In genomic region chr3:113557374-113557773, GRCh38 we compare ENCODE assay signal across 13 cellular contexts. TPM values are rescaled to one million over a fixed set of nuclear protein-coding genes. Genes with fewer than 3 reads are reported as not detected.
DNase-seq lines count a peak whose midpoint lies in the region; ATAC-seq and TF ChIP-seq lines count a peak whose summit lies in the region.
"Had no signal": no experiment of that assay in that cellular context is flagged by ENCODE, and none has a peak within 500 bp of the region (broad histone marks: within the 10 kb centered on the region; RNA-seq: fewer than 3 reads in every experiment).

No MANE protein-coding gene starts in this region.

- no peak overlapping the region for H2AFZ ChIP-seq in neural progenitor cell (replicated peaks)

- CTCF ChIA-PET in CD8-positive, alpha-beta memory T cell (lab: Charles Lee), result interaction anchor here (1.4 to 2.1 kb wide), 3 partner anchors 10 to 60 kb away, joined by 4 to 5 read pairs (median 4); no protein-coding TSS in a partner anchor

- no peak overlapping the region for H3K4me3 ChIP-seq in CD8-positive, alpha-beta memory T cell (ENCODE audit: low read length)
- H3K4me3 ChIP-seq in brain microvascular endothelial cell (ENCODE audit: low read depth, low read length) (no peak overlapping the region), neural progenitor cell (no peak overlapping the region), lower lobe of right lung (no peak overlapping the region)
- H3K4me3 ChIP-seq: stomach had no signal

- ATAC-seq in lower lobe of right lung, result no peak
- no peak for ATAC-seq in HG03354 (IDR thresholded peaks at IDR 0.05; ENCODE audit: poor library complexity, severe bottlenecking, unreplicated experiment)

- TF ChIP-seq CTCF in brain microvascular endothelial cell (IDR thresholded peaks at IDR 0.05; ENCODE audit: low read depth, low read length, missing control alignments) (peak; percentile 59), neural progenitor cell (IDR thresholded peaks at IDR 0.05) (no peak), lower lobe of right lung (IDR thresholded peaks at IDR 0.05) (no peak)

- no peak overlapping the region for H3K27ac ChIP-seq in CD8-positive, alpha-beta memory T cell (ENCODE audit: low read depth, low read length)
- H3K27ac ChIP-seq in brain microvascular endothelial cell (no peak overlapping the region), neural progenitor cell (no peak overlapping the region), lower lobe of right lung (no peak overlapping the region)
- H3K27ac ChIP-seq: KMS-11 had no signal

- H3K4me3 Mint-ChIP-seq in CD8-positive, alpha-beta memory T cell, result no peak overlapping the region
- H3K4me3 Mint-ChIP-seq in neural progenitor cell, result no peak overlapping the region

- H3K9me3 Mint-ChIP-seq in CD8-positive, alpha-beta memory T cell, result no peaks in the 10 kb centered on the region
- no peaks in the 10 kb centered on the region for H3K9me3 Mint-ChIP-seq in neural progenitor cell

- H3K9ac ChIP-seq in neural progenitor cell, result no peak overlapping the region
- H3K9ac ChIP-seq: KMS-11 had no signal

- no peaks in the 10 kb centered on the region for H3K79me2 ChIP-seq in neural progenitor cell (ENCODE audit: low read depth)

- in situ Hi-C loops in brain microvascular endothelial cell (cut with HindIII; ENCODE audit: low pct_ligation_motif_present, low sequenced_read_pairs), result no loop called here

- H3K4me1 Mint-ChIP-seq in CD8-positive, alpha-beta memory T cell, result peaks cover 52 to 85% (median 79%) of the 10 kb centered on the region in 3 donors
- peaks cover 16% of the 10 kb centered on the region for H3K4me1 Mint-ChIP-seq in neural progenitor cell

- DNase-seq in CD8-positive, alpha-beta memory T cell, result no peak
- DNase-seq in HT1080 (ENCODE audit: low read depth) (peak; percentile 93), brain microvascular endothelial cell (peak; percentile 58), kidney tubule cell (ENCODE audit: low spot score) (peak; percentile 88), neural progenitor cell (ENCODE audit: low spot score) (no peak), lower lobe of right lung (no peak), middle frontal gyrus (ENCODE audit: extremely low spot score, low spot score) (no peak)
- DNase-seq: activated CD4-positive, CD25-positive, alpha-beta regulatory T cell treated with anti-CD3 and anti-CD28 coated beads, Interleukin-2, amount 50 U/mL, for 72 hours; activated naive CD4-positive, alpha-beta T cell; SHP77 treated with DMSO at 0.1 percent for 48 hours; stomach had no signal

- no peaks in the 10 kb centered on the region for H3K27me3 ChIP-seq in CD8-positive, alpha-beta memory T cell (ENCODE audit: insufficient read depth, low read length, poor library complexity, severe bottlenecking)
- no peaks in the 10 kb centered on the region for H3K27me3 ChIP-seq in brain microvascular endothelial cell (replicated peaks)
- no peaks in the 10 kb centered on the region for H3K27me3 ChIP-seq in neural progenitor cell
- no peaks in the 10 kb centered on the region for H3K27me3 ChIP-seq in lower lobe of right lung (ENCODE audit: low read depth)
- H3K27me3 ChIP-seq: stomach had no signal

- H3F3A ChIP-seq in neural progenitor cell (ENCODE audit: low read depth), result no peaks in the 10 kb centered on the region

- no peaks in the 10 kb centered on the region for H4K20me1 ChIP-seq in neural progenitor cell (ENCODE audit: low read depth)

- intact Hi-C loops in lower lobe of right lung (cut with DNase I), result no loop called here

- POLR2A ChIA-PET in CD8-positive, alpha-beta memory T cell (lab: Charles Lee), result no interaction called here

- no peak overlapping the region for H3K4me2 ChIP-seq in neural progenitor cell
- H3K4me2 ChIP-seq: KMS-11 had no signal

- peaks cover 33% of the 10 kb centered on the region for H3K4me1 ChIP-seq in CD8-positive, alpha-beta memory T cell (ENCODE audit: insufficient read depth, low read length)
- no peaks in the 10 kb centered on the region for H3K4me1 ChIP-seq in neural progenitor cell
- H3K4me1 ChIP-seq in lower lobe of right lung, result no peaks in the 10 kb centered on the region

- H3K36me3 Mint-ChIP-seq in CD8-positive, alpha-beta memory T cell, result peaks cover 0 to 26% (median 6%) of the 10 kb centered on the region in 3 donors
- no peaks in the 10 kb centered on the region for H3K36me3 Mint-ChIP-seq in neural progenitor cell

- H3K9me3 ChIP-seq in CD8-positive, alpha-beta memory T cell (ENCODE audit: low read length), result no peaks in the 10 kb centered on the region
- no peaks in the 10 kb centered on the region for H3K9me3 ChIP-seq in neural progenitor cell (ENCODE audit: low read depth)
- H3K9me3 ChIP-seq in lower lobe of right lung, result no peaks in the 10 kb centered on the region
- H3K9me3 ChIP-seq: stomach had no signal

- H3K36me3 ChIP-seq in CD8-positive, alpha-beta memory T cell (ENCODE audit: insufficient read depth, low read length), result no peaks in the 10 kb centered on the region
- H3K36me3 ChIP-seq in brain microvascular endothelial cell (replicated peaks) (no peaks in the 10 kb centered on the region), neural progenitor cell (no peaks in the 10 kb centered on the region), lower lobe of right lung (no peaks in the 10 kb centered on the region)
- H3K36me3 ChIP-seq: stomach had no signal

- no peaks in the 10 kb centered on the region for H3K27me3 Mint-ChIP-seq in CD8-positive, alpha-beta memory T cell
- H3K27me3 Mint-ChIP-seq in neural progenitor cell (ENCODE audit: insufficient read depth, low read depth), result peaks cover 5% of the 10 kb centered on the region

- peak overlapping the region in 6 of 8 donors; percentile 1 to 89 (median 63) for H3K27ac Mint-ChIP-seq in CD8-positive, alpha-beta memory T cell
- no peak overlapping the region for H3K27ac Mint-ChIP-seq in neural progenitor cell

RNA-seq across cellular contexts. Expression of gene SIDT1, which starts 25.0 kb away (rescaled TPM):
- 10 to 100 TPM; 14.8 to 16.6 TPM for total RNA-seq in CD8-positive, alpha-beta memory T cell
- polyA plus RNA-seq in CD8-positive, alpha-beta memory T cell, result 23.9 TPM
- total RNA-seq in HT1080 (2014; rRNA removed; shearing (Covaris generic)), result 0.02 and 0.07 TPM in 2 replicates
- 0.03 and 0.06 TPM in 2 replicates for polyA plus RNA-seq in HT1080 (2015; cell fraction: cytosol; rRNA removed)
- 0.07 TPM in 1 of 2 replicates, not detected in the other for polyA plus RNA-seq in HT1080 (2015; cell fraction: nucleus; rRNA removed)
- total RNA-seq in neural progenitor cell (ENCODE audit: low replicate concordance) (not detected in 2 replicates), lower lobe of right lung (5.3 TPM)

RNA-seq across cellular contexts. Expression of gene SPICE1, which starts 42.4 kb away (rescaled TPM):
- total RNA-seq in CD8-positive, alpha-beta memory T cell, result 10 to 100 TPM; 21.4 TPM
- polyA plus RNA-seq in CD8-positive, alpha-beta memory T cell, result 4.0 TPM
- 7.2 and 8.0 TPM in 2 replicates for total RNA-seq in HT1080 (2014; rRNA removed; shearing (Covaris generic))
- polyA plus RNA-seq in HT1080 (2015; cell fraction: cytosol; rRNA removed), result 12.7 and 21.2 TPM in 2 replicates
- polyA plus RNA-seq in HT1080 (2015; cell fraction: nucleus; rRNA removed), result 22.0 and 31.1 TPM in 2 replicates
- 35.2 and 48.6 TPM in 2 replicates for total RNA-seq in neural progenitor cell (ENCODE audit: low replicate concordance)
- 19.7 TPM for total RNA-seq in lower lobe of right lung

Comparison
In these comparisons a context has a peak if more than half of its experiments do, and no peak if none do; other contexts are left out.
1. DNase-seq: peak in HT1080 (single experiment), brain microvascular endothelial cell (single experiment) and kidney tubule cell (single experiment); none in CD8-positive, alpha-beta memory T cell (0 of 5), neural progenitor cell (single experiment), lower lobe of right lung (single experiment) and middle frontal gyrus (single experiment).